Comparison of ENCODE assay signal across 7 cellular contexts in genomic region chr2:119517433-119517832, GRCh38. TPM values are rescaled to one million over a fixed set of nuclear protein-coding genes. Genes with fewer than 3 reads are reported as not detected.
A peak's percentile ranks its signal among the peaks of the same experiment; 100 is the strongest.
DNase-seq lines count a peak whose midpoint lies in the region; ATAC-seq and TF ChIP-seq lines count a peak whose summit lies in the region.

No MANE protein-coding gene starts in this region.

- TF ChIP-seq CTCF in GM06990 (IDR thresholded peaks at IDR 0.05; ENCODE audit: insufficient read depth, low read length, poor library complexity, severe bottlenecking): peak; percentile 86

- H3K36me3 ChIP-seq in GM06990 (ENCODE audit: control insufficient read depth, insufficient read depth, low read length): no peaks in the 10 kb centered on the region

- H3K4me3 ChIP-seq in GM06990 (replicated peaks; ENCODE audit: low read depth, low read length): no peak overlapping the region

- intact Hi-C loops in left colon (cut with DNase I, micrococcal nuclease): no loop called here

- peak; percentile 95 for ATAC-seq in GM21447 (IDR thresholded peaks at IDR 0.05; ENCODE audit: unreplicated experiment)
- peak; percentile 95 for ATAC-seq in left colon
- peak; percentile 46 for ATAC-seq in stimulated activated naive CD8-positive, alpha-beta T cell treated with anti-CD3 and anti-CD28 coated beads, Interleukin-15, Interleukin-2, amounts not matched to agents 100 U/mL and 50 U/mL, for 24 hours

- H3K27me3 ChIP-seq in GM06990 (replicated peaks; ENCODE audit: control insufficient read depth, insufficient read depth, low read length): peaks cover 2% of the 10 kb centered on the region

- DNase-seq in GM06990 (ENCODE audit: extremely low read depth, insufficient read length): no peak
- peak; percentile 84 for DNase-seq in HT-29 (ENCODE audit: low spot score)
- DNase-seq in RPMI8226: peak; percentile 69
- DNase-seq in astrocyte of the hippocampus (ENCODE audit: low read depth, low spot score): peak; percentile 57
- peak; percentile 47 to 81 for DNase-seq in left colon
- peak; percentile 50 for DNase-seq in stimulated activated naive CD8-positive, alpha-beta T cell treated with anti-CD3 and anti-CD28 coated beads, Interleukin-15, Interleukin-2, amounts not matched to agents 100 U/mL and 50 U/mL, for 24 hours

RNA-seq across cellular contexts. Expression of gene SCTR, which starts 6.8 kb away (rescaled TPM):
- total RNA-seq in HT-29 (2014; rRNA removed; shearing (Covaris generic)): not detected in 2 replicates
- under 1 TPM in 1 of 2 donors, not detected in 1; 0.45 TPM for total RNA-seq in left colon

RNA-seq across cellular contexts. Expression of gene CFAP221, which starts 26.8 kb away (rescaled TPM):
- total RNA-seq in HT-29 (2014; rRNA removed; shearing (Covaris generic)): 0.39 TPM in 1 of 2 replicates, not detected in the other
- not detected for total RNA-seq in left colon
